15 cellular contexts compared by ENCODE assay signal in the genomic region with DNA sequence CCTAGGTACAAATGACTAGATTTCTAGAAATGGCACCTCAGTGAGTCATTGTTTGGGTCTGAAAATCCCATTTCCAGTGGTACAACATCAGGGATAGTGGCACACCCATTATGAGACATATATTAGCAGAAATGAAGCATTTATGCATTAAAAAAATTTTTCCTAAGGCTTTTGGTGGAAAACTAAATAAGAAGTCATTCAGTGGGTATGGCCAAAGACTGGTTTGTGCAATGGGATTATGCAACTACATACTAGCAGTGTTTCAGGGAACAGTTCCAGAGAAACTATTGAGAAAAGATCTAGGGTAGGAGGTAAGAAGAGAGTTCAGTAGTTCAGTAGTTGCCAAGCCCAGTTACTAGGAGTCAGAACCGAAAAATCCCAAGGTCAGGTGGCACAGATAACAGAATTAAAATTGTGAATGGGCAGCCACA.
DNase-seq lines count a peak whose midpoint lies in the region; ATAC-seq and TF ChIP-seq lines count a peak whose summit lies in the region.
"Had no signal": no experiment of that assay in that cellular context is flagged by ENCODE, and none has a peak within 500 bp of the region (broad histone marks: within the 10 kb centered on the region; RNA-seq: fewer than 3 reads in every experiment).

No MANE protein-coding gene starts in this region.

- H3K4me1 ChIP-seq in heart left ventricle (no peaks in the 10 kb centered on the region), RWPE2 (ENCODE audit: insufficient read depth, poor library complexity, severe bottlenecking) (peaks cover 19% of the 10 kb centered on the region), upper lobe of right lung (no peaks in the 10 kb centered on the region)
- H3K4me1 ChIP-seq: HAP-1, suprapubic skin had no signal

- DNase-seq in heart left ventricle (no peak), cardiac septum (ENCODE audit: low spot score) (no peak), RWPE2 (ENCODE audit: low spot score) (no peak), fibroblast of peridontal ligament (ENCODE audit: extremely low read depth) (peak; percentile 91), upper lobe of right lung (no peak), anterior cingulate cortex (lab: John Stamatoyannopoulos, UW) (no peak), COLO829 (ENCODE audit: low spot score) (no peak)
- DNase-seq: ACHN; activated CD4-positive, CD25-positive, alpha-beta regulatory T cell treated with anti-CD3 and anti-CD28 coated beads, Interleukin-2, amount 50 U/mL, for 72 hours; ovary; T-helper 1 cell had no signal

- H3K27me3 ChIP-seq in heart left ventricle = no peaks in the 10 kb centered on the region
- H3K27me3 ChIP-seq in RWPE2 (ENCODE audit: insufficient read depth, poor library complexity, severe bottlenecking) = no peaks in the 10 kb centered on the region
- no peaks in the 10 kb centered on the region for H3K27me3 ChIP-seq in upper lobe of right lung
- H3K27me3 ChIP-seq: ovary, suprapubic skin had no signal

- H3K36me3 ChIP-seq in heart left ventricle (no peaks in the 10 kb centered on the region), RWPE2 (ENCODE audit: low read depth) (no peaks in the 10 kb centered on the region), upper lobe of right lung (no peaks in the 10 kb centered on the region)
- H3K36me3 ChIP-seq: HAP-1, ovary, suprapubic skin had no signal

- H3K4me3 ChIP-seq in heart left ventricle (no peak overlapping the region), RWPE2 (ENCODE audit: severe bottlenecking) (no peak overlapping the region), upper lobe of right lung (no peak overlapping the region)
- H3K4me3 ChIP-seq: HAP-1, ovary, suprapubic skin had no signal

- TF ChIP-seq CTCF in heart left ventricle (IDR thresholded peaks at IDR 0.05) (no peak), RWPE2 (IDR thresholded peaks at IDR 0.05; ENCODE audit: poor library complexity, severe bottlenecking) (no peak), upper lobe of right lung (IDR thresholded peaks at IDR 0.05) (no peak)

- ATAC-seq in heart left ventricle (peak in 3 of 4 donors; percentile 37 to 83 (median 72)), RWPE2 (ENCODE audit: low read depth) (peak; percentile 92), upper lobe of right lung (peak; percentile 67), HG03175 (IDR thresholded peaks at IDR 0.05; ENCODE audit: unreplicated experiment) (no peak)
- ATAC-seq: activated naive CD4-positive, alpha-beta T cell treated with anti-CD3 and anti-CD28 coated beads, Interleukin-2, amount 50 U/mL, for 72 hours had no signal

- no peak overlapping the region for H3K27ac ChIP-seq in heart left ventricle
- H3K27ac ChIP-seq in RWPE2 (ENCODE audit: poor library complexity, severe bottlenecking) = peak overlapping the region; percentile 85
- H3K27ac ChIP-seq in upper lobe of right lung = no peak overlapping the region
- H3K27ac ChIP-seq: ovary, suprapubic skin had no signal

- intact Hi-C loops in heart left ventricle (cut with DNase I) = no loop called here
- intact Hi-C loops in cardiac septum (cut with DNase I) = no loop called here
- intact Hi-C loops in upper lobe of right lung (cut with DNase I) = no loop called here

- WGBS in heart left ventricle, 4 donors = 60 to 70% (median 64%) methylated on average over 1 of the region's 1 CpG

- no peak for TF ChIP-seq POLR2A in heart left ventricle (IDR thresholded peaks at IDR 0.05)

- H3K9me3 ChIP-seq in heart left ventricle = peaks cover 0 to 7% (median 0%) of the 10 kb centered on the region in 12 donors
- no peaks in the 10 kb centered on the region for H3K9me3 ChIP-seq in RWPE2 (ENCODE audit: severe bottlenecking)
- no peaks in the 10 kb centered on the region for H3K9me3 ChIP-seq in upper lobe of right lung
- H3K9me3 ChIP-seq: HAP-1, ovary, suprapubic skin had no signal
